19 cellular contexts compared by ENCODE assay signal in genomic region chr18:4573735-4574134, GRCh38.
A peak's percentile ranks its signal among the peaks of the same experiment; 100 is the strongest.
DNase-seq lines count a peak whose midpoint lies in the region; ATAC-seq, FAIRE-seq and TF ChIP-seq lines count a peak whose summit lies in the region.
"Had no signal": no experiment of that assay in that cellular context is flagged by ENCODE, and none has a peak within 500 bp of the region (broad histone marks: within the 10 kb centered on the region; RNA-seq: fewer than 3 reads in every experiment).

No MANE protein-coding gene starts in this region.

- no peak overlapping the region for H3K4me3 ChIP-seq in HepG2 (replicated peaks in 1 of 3; ENCODE audit: insufficient read depth in 1 of 3, low read depth in 2 of 3, low read length in 3 of 3)
- no peak overlapping the region for H3K4me3 ChIP-seq in right lobe of liver
- no peak overlapping the region for H3K4me3 ChIP-seq in K562
- H3K4me3 ChIP-seq in sigmoid colon: no peak overlapping the region
- H3K4me3 ChIP-seq: A549; BLaER1 treated with 17β-estradiol and CSF1 and Interleukin-3, amounts not matched to agents 10 nM and 100 nM had no signal

- no peak for FAIRE-seq in HepG2 (lab: Jason Lieb, UNC)
- no peak for FAIRE-seq in K562 (lab: Jason Lieb, UNC)
- FAIRE-seq: A549, D721Med, G401.6, GM12891 had no signal

- intact Hi-C loops in HepG2 (cut with micrococcal nuclease; ENCODE audit: unreplicated experiment): no loop called here
- intact Hi-C loops in right lobe of liver (cut with DNase I): no loop called here
- intact Hi-C loops in K562 (cut with micrococcal nuclease): no loop called here
- intact Hi-C loops in sigmoid colon (cut with DNase I): no loop called here

- no peak overlapping the region for H3K27ac ChIP-seq in HepG2 (ENCODE audit: extremely low read length, insufficient read depth, low read length)
- no peak overlapping the region for H3K27ac ChIP-seq in right lobe of liver
- no peak overlapping the region for H3K27ac ChIP-seq in K562 (ENCODE audit: extremely low read depth, low read depth, low read length)
- H3K27ac ChIP-seq in sigmoid colon: no peak overlapping the region
- H3K27ac ChIP-seq: 22Rv1; A549; BLaER1 treated with 17β-estradiol and CSF1 and Interleukin-3, amounts not matched to agents 10 nM and 100 nM; C4-2B had no signal

- no peaks in the 10 kb centered on the region for H3K36me3 ChIP-seq in HepG2 (replicated peaks in 1 of 2; ENCODE audit: control insufficient read depth in 1 of 2, insufficient read depth in 2 of 2, low read length in 2 of 2)
- H3K36me3 ChIP-seq in right lobe of liver: no peaks in the 10 kb centered on the region
- H3K36me3 ChIP-seq in K562 (ENCODE audit: control insufficient read depth, insufficient read depth, low read length): no peaks in the 10 kb centered on the region
- no peaks in the 10 kb centered on the region for H3K36me3 ChIP-seq in sigmoid colon
- H3K36me3 ChIP-seq: BLaER1 treated with 17β-estradiol and CSF1 and Interleukin-3, amounts not matched to agents 10 nM and 100 nM had no signal

- ATAC-seq in HepG2 (no peak), right lobe of liver (no peak), K562 (no peak), GM18907 (IDR thresholded peaks at IDR 0.05; ENCODE audit: unreplicated experiment) (no peak)
- ATAC-seq: A549; CD8-positive, alpha-beta T cell had no signal

- POLR2A ChIA-PET in HepG2 (lab: Yijun Ruan, JAX) (no interaction called here), K562 (lab: Yijun Ruan, JAX) (no interaction called here)

- H2AFZ ChIP-seq in HepG2 (ENCODE audit: low read length): no peak overlapping the region
- no peak overlapping the region for H2AFZ ChIP-seq in K562 (ENCODE audit: low read depth, low read length)

- TF ChIP-seq RAD21 in HepG2 (CRISPR knock-in tag; IDR thresholded peaks at IDR 0.05): no peak
- no peak for TF ChIP-seq RAD21 in K562 (CRISPR knock-in tag; conservative IDR thresholded peaks at IDR 0.05 in 1 of 2, IDR thresholded peaks at IDR 0.05 in 1 of 2)

- peaks cover 85% of the 10 kb centered on the region for H3K9me3 ChIP-seq in HepG2 (ENCODE audit: low read length)
- H3K9me3 ChIP-seq in right lobe of liver: no peaks in the 10 kb centered on the region
- no peaks in the 10 kb centered on the region; the same call in 1 of the 2 replicates for H3K9me3 ChIP-seq in K562 (replicated peaks; ENCODE audit: control insufficient read depth, insufficient read depth, low read depth, low read length)
- H3K9me3 ChIP-seq in sigmoid colon: peaks cover 3 to 14% (median 9%) of the 10 kb centered on the region in 4 donors
- H3K9me3 ChIP-seq: A549 had no signal

- 0% methylated on average over 1 of the region's 3 CpGs for WGBS in HepG2 (ENCODE audit: low lambda C conversion rate)
- WGBS in right lobe of liver (ENCODE audit: insufficient coverage, low coverage, low lambda C conversion rate, missing lambda C conversion rate): no CpG with 5 or more reads among the region's 3 CpGs
- WGBS in K562 (ENCODE audit: insufficient coverage, low coverage, missing lambda C conversion rate): 3% methylated on average over 3 of the region's 3 CpGs
- WGBS in sigmoid colon, 2 donors: 49 to 84% methylated on average over 3 of the region's 3 CpGs

- H3K79me2 ChIP-seq in HepG2 (ENCODE audit: insufficient read depth, low read length): no peaks in the 10 kb centered on the region
- H3K79me2 ChIP-seq in K562 (ENCODE audit: control insufficient read depth, insufficient read depth, low read length): no peaks in the 10 kb centered on the region

- H3K9ac ChIP-seq in HepG2 (ENCODE audit: insufficient read depth, low read depth, low read length) (no peak overlapping the region), K562 (ENCODE audit: insufficient read depth in 1 of 2, low read depth in 2 of 2, low read length in 2 of 2) (no peak overlapping the region)
- H3K9ac ChIP-seq: BLaER1 treated with 17β-estradiol and CSF1 and Interleukin-3, amounts not matched to agents 10 nM and 100 nM had no signal

- H3K4me1 ChIP-seq in HepG2 (ENCODE audit: insufficient read depth, low read length) (no peaks in the 10 kb centered on the region), right lobe of liver (no peaks in the 10 kb centered on the region), K562 (replicated peaks in 1 of 2; ENCODE audit: control insufficient read depth in 2 of 2, insufficient read depth in 2 of 2, low read length in 2 of 2) (no peaks in the 10 kb centered on the region), sigmoid colon (no peaks in the 10 kb centered on the region)
- H3K4me1 ChIP-seq: A549; BLaER1 treated with 17β-estradiol and CSF1 and Interleukin-3, amounts not matched to agents 10 nM and 100 nM; Caco-2 had no signal

- TF ChIP-seq EP300 in HepG2 (IDR thresholded peaks at IDR 0.05; ENCODE audit: low read depth in 2 of 2, low read length in 2 of 2) (no peak), HepG2 (CRISPR knock-in tag; IDR thresholded peaks at IDR 0.05; ENCODE audit: borderline replicate concordance) (no peak), K562 (IDR thresholded peaks at IDR 0.05; ENCODE audit: low read length) (no peak), sigmoid colon (IDR thresholded peaks at IDR 0.05) (no peak)

- in situ Hi-C loops in HepG2 (cut with HindIII; ENCODE audit: extremely low pct_ligation_motif_present, low pct_unique_long_range_greater_than_20kb): loop anchor here (25.0 kb wide), 1 partner anchor 111 kb away; the partner anchor contains the start of gene DLGAP1
- in situ Hi-C loops in K562 (cut with MboI): no loop called here

- TF ChIP-seq POLR2A in HepG2 (IDR thresholded peaks at IDR 0.05; ENCODE audit: insufficient read depth in 1 of 2, low read depth in 2 of 2, low read length in 2 of 2): no peak
- no peak for TF ChIP-seq POLR2A in right lobe of liver (IDR thresholded peaks at IDR 0.05)
- no peak for TF ChIP-seq POLR2A in K562 (conservative IDR thresholded peaks at IDR 0.05)
- no peak for TF ChIP-seq POLR2A in sigmoid colon (IDR thresholded peaks at IDR 0.05)

- DNase-seq in HepG2 (ENCODE audit: low spot score): no peak
- DNase-seq in right lobe of liver: no peak
- no peak for DNase-seq in K562 (ENCODE audit: extremely low read depth in 1 of 4, low spot score in 3 of 4)
- no peak for DNase-seq in sigmoid colon
- DNase-seq: AML-193; Caco-2; Calu3; CD4-positive, alpha-beta T cell; CD8-positive, alpha-beta T cell; DMS79 treated with DMSO at 0.1 percent for 48 hours; GF-D8 had no signal

- H4K20me1 ChIP-seq in HepG2 (ENCODE audit: insufficient read depth, low read length) (no peaks in the 10 kb centered on the region), K562 (replicated peaks; ENCODE audit: control insufficient read depth, insufficient read depth, low read length) (no peaks in the 10 kb centered on the region)
- H4K20me1 ChIP-seq: BLaER1 treated with 17β-estradiol and CSF1 and Interleukin-3, amounts not matched to agents 10 nM and 100 nM had no signal

- CTCF ChIA-PET in HepG2 (lab: Yijun Ruan, JAX; ENCODE audit: low intra/inter-chr PET ratio, low total read pairs) (no interaction called here), K562 (lab: Yijun Ruan, JAX; ENCODE audit: low intra/inter-chr PET ratio) (no interaction called here)

- TF ChIP-seq CTCF in HepG2 (CRISPR knock-in tag; IDR thresholded peaks at IDR 0.05): no peak
- TF ChIP-seq CTCF in right lobe of liver (IDR thresholded peaks at IDR 0.05): no peak
- no peak for TF ChIP-seq CTCF in K562 (IDR thresholded peaks at IDR 0.05 in 2 of 3, conservative IDR thresholded peaks at IDR 0.05 in 1 of 3; ENCODE audit: insufficient read depth in 2 of 3, low read depth in 1 of 3, low read length in 3 of 3)
- TF ChIP-seq CTCF in sigmoid colon (IDR thresholded peaks at IDR 0.05): no peak

- H3K27me3 ChIP-seq in HepG2 (ENCODE audit: control insufficient read depth in 1 of 2, insufficient read depth in 2 of 2, low read length in 2 of 2) (no peaks in the 10 kb centered on the region), right lobe of liver (no peaks in the 10 kb centered on the region), K562 (ENCODE audit: control insufficient read depth in 2 of 2, insufficient read depth in 2 of 2, low read length in 2 of 2) (no peaks in the 10 kb centered on the region), sigmoid colon (no peaks in the 10 kb centered on the region)
- H3K27me3 ChIP-seq: BLaER1 treated with 17β-estradiol and CSF1 and Interleukin-3, amounts not matched to agents 10 nM and 100 nM had no signal

- BruUV-seq in HepG2 (replicated peaks; lab: Mats Ljungman, UMichigan) (no TSS peak), K562 (replicated peaks; lab: Mats Ljungman, UMichigan) (no TSS peak)

- no peak overlapping the region for H3K4me2 ChIP-seq in HepG2 (ENCODE audit: low read depth, low read length)
- H3K4me2 ChIP-seq in K562 (ENCODE audit: insufficient read depth, low read length): no peak overlapping the region
- H3K4me2 ChIP-seq: A549; BLaER1 treated with 17β-estradiol and CSF1 and Interleukin-3, amounts not matched to agents 10 nM and 100 nM had no signal

- no peaks in the 10 kb centered on the region for H3K9me1 ChIP-seq in K562 (ENCODE audit: control insufficient read depth, insufficient read depth, low read length)

TF ChIP-seq in HepG2, 621 proteins besides CTCF, POLR2A, EP300 and RAD21 (continues in another document):
- TF ChIP-seq MXD4 (CRISPR knock-in tag; IDR thresholded peaks at IDR 0.05): no peak
- TF ChIP-seq NFRKB (IDR thresholded peaks at IDR 0.05): no peak
- TF ChIP-seq ZSCAN22 (CRISPR knock-in tag; IDR thresholded peaks at IDR 0.05): no peak
- no peak for TF ChIP-seq ZNF331 (CRISPR knock-in tag; IDR thresholded peaks at IDR 0.05)

TF ChIP-seq in K562, 482 proteins besides CTCF, POLR2A, EP300 and RAD21:
- TF ChIP-seq ELF2 (CRISPR knock-in tag; IDR thresholded peaks at IDR 0.05): no peak
- no peak for TF ChIP-seq CCAR2 (IDR thresholded peaks at IDR 0.05; ENCODE audit: low read depth, low read length)
- peak; percentile 26 for TF ChIP-seq ZFP36 (IDR thresholded peaks at IDR 0.05; ENCODE audit: low read depth, low read length, partially characterized antibody)
- TF ChIP-seq, protein P1, sequence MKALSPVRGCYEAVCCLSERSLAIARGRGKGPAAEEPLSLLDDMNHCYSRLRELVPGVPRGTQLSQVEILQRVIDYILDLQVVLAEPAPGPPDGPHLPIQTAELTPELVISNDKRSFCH (CRISPR knock-in tag; IDR thresholded peaks at IDR 0.05): no peak
- TF ChIP-seq, protein P1 (tag; IDR thresholded peaks at IDR 0.05): no peak

Comparison
In these comparisons a context has a peak if more than half of its experiments do, and no peak if none do; other contexts are left out.
1. Of the 241 proteins assayed by ChIP-seq in both HepG2 and K562: peak only in HepG2: MNT; only in K562: ZFP36; in both: none; in neither: 239.